ENCODE assay signal across 21 cellular contexts in genomic region chr9:2269778-2270177, GRCh38.
"Had no signal": no experiment of that assay in that cellular context is flagged by ENCODE, and none has a peak within 500 bp of the region (broad histone marks: within the 10 kb centered on the region; RNA-seq: fewer than 3 reads in every experiment).

No MANE protein-coding gene starts in this region.

- FAIRE-seq: endometrium had no signal

- H3K4me3 ChIP-seq: gastrocnemius medialis, heart right ventricle, mucosa of descending colon, psoas muscle, spleen, tibial artery, upper lobe of left lung, uterus had no signal

- DNase-seq: effector memory CD4-positive, alpha-beta T cell; gastrocnemius medialis; heart right ventricle; islet precursor cell; mammary epithelial cell; mucosa of descending colon; naive thymus-derived CD8-positive, alpha-beta T cell; psoas muscle; retina; spleen; stimulated activated CD4-positive, alpha-beta T cell treated with anti-CD3 and anti-CD28 coated beads, Interleukin-15, amount 100 ng/mL, for 24 hours; stimulated activated CD4-positive, alpha-beta T cell treated with anti-CD3 and anti-CD28 coated beads, Interleukin-1b, Interleukin-23, amount 100 ng/mL, for 48 hours; stimulated activated CD4-positive, alpha-beta T cell treated with anti-CD3 and anti-CD28 coated beads, Interleukin-4, amount 100 ng/mL, for 24 hours; tibial artery; upper lobe of left lung; uterus had no signal

- H3K27ac ChIP-seq: gastrocnemius medialis, heart right ventricle, neutrophil, psoas muscle, spleen, tibial artery, upper lobe of left lung, uterus had no signal

- H3K27me3 ChIP-seq: gastrocnemius medialis, heart right ventricle, neutrophil, spleen, tibial artery, upper lobe of left lung, uterus had no signal

- H3K9me3 ChIP-seq: gastrocnemius medialis, heart right ventricle, mucosa of descending colon, neutrophil, psoas muscle, spleen, tibial artery, upper lobe of left lung, uterus had no signal

- ATAC-seq: gastrocnemius medialis; heart right ventricle; left lobe of liver; mucosa of descending colon; naive thymus-derived CD8-positive, alpha-beta T cell; psoas muscle; sciatic nerve; stimulated activated memory B cell treated with anti-CD40 and anti-IgM and Interleukin-4, amounts not matched to agents 10 μg/mL and 1 μg/mL and 100 μg/mL, for 72 hours had no signal

- H3K36me3 ChIP-seq: gastrocnemius medialis, heart right ventricle, neutrophil, spleen, tibial artery, upper lobe of left lung, uterus had no signal
